Comparison of ENCODE assay signal across 8 cellular contexts in genomic region chr11:69918938-69919650, GRCh38.
DNase-seq lines count a peak whose midpoint lies in the region; ATAC-seq and TF ChIP-seq lines count a peak whose summit lies in the region.

No MANE protein-coding gene starts in this region.

- DNase-seq in A172 (ENCODE audit: low spot score) = peak; percentile 55
- peak; percentile 83 for DNase-seq in GM13977 (ENCODE audit: low spot score)
- peak; percentile 70 for DNase-seq in NT2/D1 (ENCODE audit: low read depth, low spot score)
- peak; percentile 63 for DNase-seq in activated T-cell treated with anti-CD3 and anti-CD28 coated beads for 1 hour (ENCODE audit: low read depth)
- peak; percentile 65 to 84 for DNase-seq in erythroblast (lab: John Stamatoyannopoulos, UW)
- peak; percentile 25 to 83 (median 56) for DNase-seq in naive thymus-derived CD4-positive, alpha-beta T cell

- H3K4me3 Mint-ChIP-seq in naive thymus-derived CD4-positive, alpha-beta T cell = no peak overlapping the region
- H3K4me3 Mint-ChIP-seq in stimulated activated memory B cell treated with anti-CD40 and anti-IgM and Interleukin-4, amounts not matched to agents 10 μg/mL and 1 μg/mL and 100 μg/mL, for 72 hours = no peak overlapping the region

- peaks cover 0 to 5% (median 0%) of the 10 kb centered on the region in 7 donors for H3K4me1 Mint-ChIP-seq in naive thymus-derived CD4-positive, alpha-beta T cell
- no peaks in the 10 kb centered on the region for H3K4me1 Mint-ChIP-seq in stimulated activated memory B cell treated with anti-CD40 and anti-IgM and Interleukin-4, amounts not matched to agents 10 μg/mL and 1 μg/mL and 100 μg/mL, for 72 hours

- POLR2A ChIA-PET in naive thymus-derived CD4-positive, alpha-beta T cell (lab: Charles Lee) = no interaction called here

- H3K4me3 ChIP-seq in NT2/D1 (ENCODE audit: insufficient read length, low read depth) = no peak overlapping the region
- no peak overlapping the region for H3K4me3 ChIP-seq in naive thymus-derived CD4-positive, alpha-beta T cell (ENCODE audit: low read length)

- peaks cover 13 to 66% (median 36%) of the 10 kb centered on the region in 5 donors for H3K27me3 Mint-ChIP-seq in naive thymus-derived CD4-positive, alpha-beta T cell
- H3K27me3 Mint-ChIP-seq in stimulated activated memory B cell treated with anti-CD40 and anti-IgM and Interleukin-4, amounts not matched to agents 10 μg/mL and 1 μg/mL and 100 μg/mL, for 72 hours = peaks cover 86% of the 10 kb centered on the region

- no peak overlapping the region for H3K27ac Mint-ChIP-seq in naive thymus-derived CD4-positive, alpha-beta T cell
- no peak overlapping the region for H3K27ac Mint-ChIP-seq in stimulated activated memory B cell treated with anti-CD40 and anti-IgM and Interleukin-4, amounts not matched to agents 10 μg/mL and 1 μg/mL and 100 μg/mL, for 72 hours

- peaks cover 44% of the 10 kb centered on the region for H3K27me3 ChIP-seq in NT2/D1 (ENCODE audit: insufficient read depth, insufficient read length)
- H3K27me3 ChIP-seq in naive thymus-derived CD4-positive, alpha-beta T cell (ENCODE audit: control insufficient read depth in 2 of 2, insufficient read depth in 2 of 2, low read length in 2 of 2) = no peaks in the 10 kb centered on the region

- CTCF ChIA-PET in naive thymus-derived CD4-positive, alpha-beta T cell (lab: Charles Lee) = interaction anchor here (1.2 kb wide), 2 partner anchors 277 to 280 kb away, joined by 3 to 8 read pairs; no protein-coding TSS in a partner anchor

- H3K9me3 Mint-ChIP-seq in naive thymus-derived CD4-positive, alpha-beta T cell = peaks cover 0 to 3% (median 0%) of the 10 kb centered on the region in 11 donors
- H3K9me3 Mint-ChIP-seq in stimulated activated memory B cell treated with anti-CD40 and anti-IgM and Interleukin-4, amounts not matched to agents 10 μg/mL and 1 μg/mL and 100 μg/mL, for 72 hours = peaks cover 12% of the 10 kb centered on the region

- intact Hi-C loops in naive thymus-derived CD4-positive, alpha-beta T cell (cut with micrococcal nuclease) = loop anchor here (1.0 kb wide), 1 partner anchor 277 kb away; no protein-coding TSS in a partner anchor

- no peaks in the 10 kb centered on the region for H3K9me3 ChIP-seq in NT2/D1 (ENCODE audit: insufficient read depth, low read length)
- H3K9me3 ChIP-seq in naive thymus-derived CD4-positive, alpha-beta T cell (ENCODE audit: control insufficient read depth in 2 of 3, low read length in 3 of 3) = no peaks in the 10 kb centered on the region

- H3K9ac ChIP-seq in NT2/D1 (ENCODE audit: insufficient read length, low read depth) = peak overlapping the region; percentile 18

- peak; percentile 65 for ATAC-seq in naive thymus-derived CD4-positive, alpha-beta T cell
- ATAC-seq in stimulated activated memory B cell treated with anti-CD40 and anti-IgM and Interleukin-4, amounts not matched to agents 10 μg/mL and 1 μg/mL and 100 μg/mL, for 72 hours = peak; percentile 31
- no peak for ATAC-seq in GM18858 (IDR thresholded peaks at IDR 0.05; ENCODE audit: unreplicated experiment)

- H3K36me3 Mint-ChIP-seq in naive thymus-derived CD4-positive, alpha-beta T cell = no peaks in the 10 kb centered on the region
- peaks cover 12% of the 10 kb centered on the region for H3K36me3 Mint-ChIP-seq in stimulated activated memory B cell treated with anti-CD40 and anti-IgM and Interleukin-4, amounts not matched to agents 10 μg/mL and 1 μg/mL and 100 μg/mL, for 72 hours

- TF ChIP-seq POLR2A in erythroblast (IDR thresholded peaks at IDR 0.05; ENCODE audit: low read length) = no peak

- peaks cover 3% of the 10 kb centered on the region for H3K4me1 ChIP-seq in NT2/D1 (ENCODE audit: insufficient read depth, insufficient read length)
- H3K4me1 ChIP-seq in naive thymus-derived CD4-positive, alpha-beta T cell (ENCODE audit: control insufficient read depth in 2 of 2, insufficient read depth in 2 of 2, low read length in 2 of 2) = no peaks in the 10 kb centered on the region

- peak; percentile 85 for TF ChIP-seq CTCF in GM13977 (IDR thresholded peaks at IDR 0.05; ENCODE audit: extremely low read depth, insufficient read depth, missing control alignments)

- in situ Hi-C loops in GM13977 (cut with MboI; ENCODE audit: low pct_unique_long_range_greater_than_20kb, low sequenced_read_pairs, unreplicated experiment) = loop anchor here (25.0 kb wide), 1 partner anchor 543 kb away; no protein-coding TSS in a partner anchor

- no peak overlapping the region for H3K27ac ChIP-seq in naive thymus-derived CD4-positive, alpha-beta T cell (ENCODE audit: low read depth, low read length)

- no peaks in the 10 kb centered on the region for H3K36me3 ChIP-seq in NT2/D1 (ENCODE audit: insufficient read depth, insufficient read length, low read length)
- no peaks in the 10 kb centered on the region for H3K36me3 ChIP-seq in naive thymus-derived CD4-positive, alpha-beta T cell (ENCODE audit: control insufficient read depth in 2 of 3, insufficient read depth in 3 of 3, low read length in 3 of 3)
